ENCODE assay signal across 8 cellular contexts in genomic region chr21:43775795-43776430, GRCh38. TPM values are rescaled to one million over a fixed set of nuclear protein-coding genes. Genes with fewer than 3 reads are reported as not detected.
DNase-seq lines count a peak whose midpoint lies in the region; ATAC-seq, FAIRE-seq and TF ChIP-seq lines count a peak whose summit lies in the region.

Gene CSTB (minus strand): TSS chr21:43776308. CDS start chr21:43776269, 39 bp downstream.

- H3K79me2 ChIP-seq in HepG2 (ENCODE audit: insufficient read depth, low read length) = peaks cover 12% of the 10 kb centered on the region

- no peak for TF ChIP-seq CTCF in HepG2 (CRISPR knock-in tag; IDR thresholded peaks at IDR 0.05)

- H2AFZ ChIP-seq in HepG2 (ENCODE audit: low read length) = peak within 1 kb of the TSS; percentile 40

- in situ Hi-C loops in HepG2 (cut with HindIII; ENCODE audit: extremely low pct_ligation_motif_present, low pct_unique_long_range_greater_than_20kb) = no loop called here

- intact Hi-C loops in HepG2 (cut with micrococcal nuclease; ENCODE audit: unreplicated experiment) = loop anchor here (10.0 kb wide), 1 partner anchor 71 kb away; no protein-coding TSS in a partner anchor

- no peak for TF ChIP-seq RAD21 in HepG2 (CRISPR knock-in tag; IDR thresholded peaks at IDR 0.05)

- H3K9me3 ChIP-seq in HepG2 (ENCODE audit: low read length) = no peaks in the 10 kb centered on the region

- H3K4me1 ChIP-seq in HepG2 (ENCODE audit: insufficient read depth, low read length) = peaks cover 60% of the 10 kb centered on the region

- TF ChIP-seq EP300 in HepG2 (IDR thresholded peaks at IDR 0.05; ENCODE audit: low read depth in 2 of 2, low read length in 2 of 2) (no peak), HepG2 (CRISPR knock-in tag; IDR thresholded peaks at IDR 0.05; ENCODE audit: borderline replicate concordance) (0 out of 2 replicates have a peak, but pooled peaks have one; percentile 16)

- DNase-seq in NCI-H2029 (lab: John Stamatoyannopoulos, UW) (peak; percentile 69), NCI-H2029 treated with DMSO at 0.1 percent for 48 hours (lab: John Stamatoyannopoulos, UW) (no peak), NCI-H345 treated with DMSO at 0.1 percent for 48 hours (lab: John Stamatoyannopoulos, UW; ENCODE audit: unreplicated experiment) (peak; percentile 58), dedifferentiated amniotic fluid mesenchymal stem cell (ENCODE audit: extremely low spot score) (peak; percentile 49), HepG2 (ENCODE audit: low spot score) (peak; percentile 37)
- DNase-seq in activated CD4-positive, alpha-beta T cell treated with anti-CD3 and anti-CD28 coated beads, Interleukin-2, amount 50 U/mL, for 1 hour = peak; percentile 83
- peak; percentile 83 for DNase-seq in stimulated activated CD4-positive, alpha-beta T cell treated with anti-CD3 and anti-CD28 coated beads, Interleukin-4, amount 100 ng/mL, for 1 hour

- H3K27me3 ChIP-seq in HepG2 (ENCODE audit: control insufficient read depth in 1 of 2, insufficient read depth in 2 of 2, low read length in 2 of 2) = no peaks in the 10 kb centered on the region

- WGBS in HepG2 (ENCODE audit: low lambda C conversion rate) = 0% methylated on average over 21 of the region's 71 CpGs

- peak within 1 kb of the TSS; percentile 71 for H3K9ac ChIP-seq in HepG2 (ENCODE audit: insufficient read depth, low read depth, low read length)

- H3K4me3 ChIP-seq in HepG2 (replicated peaks in 1 of 3; ENCODE audit: insufficient read depth in 1 of 3, low read depth in 2 of 3, low read length in 3 of 3) = peak within 1 kb of the TSS; percentile 83 to 86 (median 83)

- peaks cover 3 to 13% of the 10 kb centered on the region in 2 experiments; a peak in 3 of 5 replicates for H3K36me3 ChIP-seq in HepG2 (replicated peaks in 1 of 2; ENCODE audit: control insufficient read depth in 1 of 2, insufficient read depth in 2 of 2, low read length in 2 of 2)

- POLR2A ChIA-PET in HepG2 (lab: Yijun Ruan, JAX) = no interaction called here

- no TSS peak for BruUV-seq in HepG2 (replicated peaks; lab: Mats Ljungman, UMichigan)

- H4K20me1 ChIP-seq in HepG2 (ENCODE audit: insufficient read depth, low read length) = no peaks in the 10 kb centered on the region

- peak in 1 of 2 experiments; percentile 80; a peak in 2 of 4 replicates for TF ChIP-seq POLR2A in HepG2 (IDR thresholded peaks at IDR 0.05; ENCODE audit: insufficient read depth in 1 of 2, low read depth in 2 of 2, low read length in 2 of 2)

- H3K4me2 ChIP-seq in HepG2 (ENCODE audit: low read depth, low read length) = peak within 1 kb of the TSS; percentile 78

- CTCF ChIA-PET in HepG2 (lab: Yijun Ruan, JAX; ENCODE audit: low intra/inter-chr PET ratio, low total read pairs) = no interaction called here

- FAIRE-seq in HepG2 (lab: Jason Lieb, UNC) = no peak

- ATAC-seq in HG02943 (IDR thresholded peaks at IDR 0.05; ENCODE audit: low read depth, unreplicated experiment) = peak; percentile 58
- peak; percentile 79 for ATAC-seq in HepG2

- H3K27ac ChIP-seq in HepG2 (ENCODE audit: extremely low read length, insufficient read depth, low read length) = peak within 1 kb of the TSS; percentile 67

TF ChIP-seq in HepG2, 621 proteins besides CTCF, POLR2A, EP300 and RAD21 (continues in another document):
- no peak for TF ChIP-seq MTA1 (CRISPR knock-in tag; IDR thresholded peaks at IDR 0.05; ENCODE audit: borderline replicate concordance)
- TF ChIP-seq ZNF20 (CRISPR knock-in tag; IDR thresholded peaks at IDR 0.05) = no peak
- peak; percentile 56; the same call in 1 of the 2 replicates for TF ChIP-seq ELF3 (CRISPR knock-in tag; IDR thresholded peaks at IDR 0.05)
- TF ChIP-seq ZNF280D (CRISPR knock-in tag; IDR thresholded peaks at IDR 0.05) = no peak
- TF ChIP-seq ZBTB46 (CRISPR knock-in tag; IDR thresholded peaks at IDR 0.05; ENCODE audit: borderline replicate concordance) = no peak
- TF ChIP-seq ZNF143 (CRISPR knock-in tag; IDR thresholded peaks at IDR 0.05) = no peak; the same call in 1 of the 2 replicates
- TF ChIP-seq ZNF101 (CRISPR knock-in tag; IDR thresholded peaks at IDR 0.05; ENCODE audit: borderline replicate concordance, low read depth) = no peak
- TF ChIP-seq ETS1 (CRISPR knock-in tag; IDR thresholded peaks at IDR 0.05) = no peak
- TF ChIP-seq TBP (CRISPR knock-in tag; IDR thresholded peaks at IDR 0.05) = no peak
- no peak for TF ChIP-seq ARHGAP35 (CRISPR knock-in tag; IDR thresholded peaks at IDR 0.05; ENCODE audit: borderline replicate concordance)
- peak; percentile 29; the same call in 1 of the 2 replicates for TF ChIP-seq ZBTB14 (CRISPR knock-in tag; IDR thresholded peaks at IDR 0.05)

RNA-seq across cellular contexts. Expression of gene CSTB, which starts in this region (rescaled TPM):
- total RNA-seq in HepG2 (2016; rRNA removed; fragmentation: Illumina TruSeq; extraction: Trizol) = 11.7 and 15.8 TPM in 2 replicates
- total RNA-seq in HepG2 (2016; cell fraction: cytosol; rRNA removed; fragmentation: Illumina TruSeq; extraction: Trizol; ENCODE audit: low read depth) = 8.0 and 9.1 TPM in 2 replicates
- total RNA-seq in HepG2 (2016; cell fraction: insoluble cytoplasmic fraction; rRNA removed; fragmentation: Illumina TruSeq; extraction: Trizol) = 11.9 and 14.9 TPM in 2 replicates
- total RNA-seq in HepG2 (2016; cell fraction: membrane; rRNA removed; fragmentation: Illumina TruSeq; extraction: Trizol) = 9.8 and 11.8 TPM in 2 replicates
- total RNA-seq in HepG2 (2016; cell fraction: nucleus; rRNA removed; fragmentation: Illumina TruSeq; extraction: Trizol) = 6.6 and 7.1 TPM in 2 replicates
- 94.1 and 110 TPM in 2 replicates for polyA plus RNA-seq in HepG2 (2011; rRNA removed)
- 129 and 137 TPM in 2 replicates for polyA plus RNA-seq in HepG2 (2011; cell fraction: cytosol; rRNA removed)
- polyA plus RNA-seq in HepG2 (2011; cell fraction: nucleus; rRNA removed) = 53.4 and 59.2 TPM in 2 replicates
- 58.7 and 69.9 TPM in 2 replicates for polyA plus RNA-seq in HepG2 (2012)
- polyA plus RNA-seq in HepG2 (2016; cell fraction: cytosol; fragmentation: Illumina TruSeq; extraction: Trizol; ENCODE audit: low read depth) = 34.3 and 43.0 TPM in 2 replicates
- polyA plus RNA-seq in HepG2 (2016; cell fraction: insoluble cytoplasmic fraction; fragmentation: Illumina TruSeq; extraction: Trizol; ENCODE audit: low read depth) = 53.0 and 57.2 TPM in 2 replicates
- 32.8 and 40.2 TPM in 2 replicates for polyA plus RNA-seq in HepG2 (2016; cell fraction: membrane; fragmentation: Illumina TruSeq; extraction: Trizol; ENCODE audit: low read depth)
- polyA plus RNA-seq in HepG2 (2016; cell fraction: nucleus; fragmentation: Illumina TruSeq; extraction: Trizol; ENCODE audit: insufficient read depth, low read depth) = 34.9 and 36.2 TPM in 2 replicates
- polyA minus RNA-seq in HepG2 (2011; rRNA and poly(A)+ RNA removed; ENCODE audit: low replicate concordance) = 37.2 and 51.7 TPM in 2 replicates
- 24.0 and 25.6 TPM in 2 replicates for polyA minus RNA-seq in HepG2 (2011; cell fraction: cytosol; rRNA and poly(A)+ RNA removed)
- polyA minus RNA-seq in HepG2 (2011; cell fraction: nucleus; rRNA and poly(A)+ RNA removed) = 9.0 and 15.4 TPM in 2 replicates
